Comparison of ENCODE assay signal across 11 cellular contexts in the genomic region with DNA sequence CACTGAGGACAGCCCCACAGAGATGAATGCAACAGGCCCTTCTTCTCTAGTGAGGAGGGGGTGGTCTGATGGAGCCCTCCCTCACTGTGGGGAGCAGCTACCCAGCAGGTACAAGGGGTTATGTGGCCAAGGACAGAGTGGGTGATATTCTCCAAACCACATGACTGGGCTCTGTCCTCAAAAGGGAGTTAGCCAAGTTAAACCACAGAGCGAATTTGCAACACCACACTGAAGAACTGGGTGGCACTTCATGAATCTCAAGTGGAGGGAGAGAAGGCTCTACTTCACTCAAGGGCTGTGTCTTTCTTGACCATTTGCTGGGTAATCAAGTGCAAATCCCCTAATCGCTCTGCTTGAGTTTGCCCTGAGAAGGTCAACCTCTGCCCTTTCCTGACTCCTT. TPM values are rescaled to one million over a fixed set of nuclear protein-coding genes. Genes with fewer than 3 reads are reported as not detected.
DNase-seq lines count a peak whose midpoint lies in the region; ATAC-seq, FAIRE-seq and TF ChIP-seq lines count a peak whose summit lies in the region.
"Had no signal": no experiment of that assay in that cellular context is flagged by ENCODE, and none has a peak within 500 bp of the region (broad histone marks: within the 10 kb centered on the region; RNA-seq: fewer than 3 reads in every experiment).

No MANE protein-coding gene starts in this region.

- H3K4me3 ChIP-seq in urinary bladder (ENCODE audit: low read depth, low read length), result no peak overlapping the region
- no peak overlapping the region for H3K4me3 ChIP-seq in kidney (ENCODE audit: low read length in 2 of 2)
- H3K4me3 ChIP-seq in SK-N-SH (ENCODE audit: low read depth in 2 of 2, low read length in 1 of 2), result no peak overlapping the region

- no peaks in the 10 kb centered on the region for H3K36me3 ChIP-seq in urinary bladder (ENCODE audit: insufficient read depth)
- H3K36me3 ChIP-seq in kidney (ENCODE audit: control insufficient read depth in 1 of 2, insufficient read depth in 2 of 2, low read length in 2 of 2), result peaks cover 2 to 3% of the 10 kb centered on the region in 2 donors
- no peaks in the 10 kb centered on the region for H3K36me3 ChIP-seq in SK-N-SH (replicated peaks in 1 of 2; ENCODE audit: control insufficient read depth in 1 of 2, insufficient read depth in 2 of 2, low read length in 1 of 2)

- FAIRE-seq in kidney (lab: Jason Lieb, UNC), result no peak

- no peak overlapping the region for H2AFZ ChIP-seq in SK-N-SH (ENCODE audit: low read depth)

- TF ChIP-seq CTCF in kidney (IDR thresholded peaks at IDR 0.05; ENCODE audit: borderline replicate concordance, extremely low read depth, insufficient read depth) (no peak), SK-N-SH (IDR thresholded peaks at IDR 0.05) (no peak)

- POLR2A ChIA-PET in T-cell (lab: Charles Lee) (no interaction called here), SK-N-SH (lab: Yijun Ruan, JAX) (interaction anchor here (0.5 kb wide), 1 partner anchor 13 kb away, joined by 5 read pairs; no protein-coding TSS in a partner anchor)

- H3K9me2 ChIP-seq in SK-N-SH, result no peaks in the 10 kb centered on the region

- no peak overlapping the region for H3K4me2 ChIP-seq in SK-N-SH

- intact Hi-C loops in kidney (cut with DNase I), result no loop called here

- DNase-seq in activated naive CD4-positive, alpha-beta T cell (lab: John Stamatoyannopoulos, UW), result no peak
- DNase-seq in T-cell, result no peak
- DNase-seq in immature natural killer cell, result peak in 2 of 3 donors; percentile 53 to 64
- no peak for DNase-seq in anterior cingulate cortex (lab: John Stamatoyannopoulos, UW)
- DNase-seq in kidney, result no peak
- no peak for DNase-seq in SK-N-SH
- DNase-seq: H9, Karpas-422, NCI-H2081 treated with DMSO at 0.1 percent for 48 hours had no signal

- H3F3A ChIP-seq in SK-N-SH (replicated peaks; ENCODE audit: insufficient read depth), result no peaks in the 10 kb centered on the region

- H3K9me3 ChIP-seq in kidney (ENCODE audit: control insufficient read depth in 1 of 2, low read length in 2 of 2) (peaks cover 0 to 8% of the 10 kb centered on the region in 2 donors), SK-N-SH (no peaks in the 10 kb centered on the region)

- 85% methylated on average over 2 of the region's 2 CpGs for WGBS in urinary bladder
- 70% methylated on average over 2 of the region's 2 CpGs for WGBS in SK-N-SH (ENCODE audit: low lambda C conversion rate)

- no peak for ATAC-seq in T-cell (replicated peaks in 1 of 4)

- H3K36me3 Mint-ChIP-seq in activated naive CD4-positive, alpha-beta T cell treated with anti-CD3 and anti-CD28 coated beads, Interleukin-2, amount 50 U/mL, for 24 hours, result peaks cover 10% of the 10 kb centered on the region
- peaks cover 34% of the 10 kb centered on the region for H3K36me3 Mint-ChIP-seq in T-cell
- peaks cover 18 to 28% (median 22%) of the 10 kb centered on the region in 3 donors for H3K36me3 Mint-ChIP-seq in immature natural killer cell

- no peaks in the 10 kb centered on the region for H3K9me3 Mint-ChIP-seq in activated naive CD4-positive, alpha-beta T cell treated with anti-CD3 and anti-CD28 coated beads, Interleukin-2, amount 50 U/mL, for 24 hours
- H3K9me3 Mint-ChIP-seq in T-cell, result peaks cover 0 to 4% (median 0%) of the 10 kb centered on the region in 3 donors
- no peaks in the 10 kb centered on the region for H3K9me3 Mint-ChIP-seq in immature natural killer cell

- H3K4me1 ChIP-seq in urinary bladder (ENCODE audit: insufficient read depth), result no peaks in the 10 kb centered on the region
- peaks cover 0 to 2% of the 10 kb centered on the region in 2 donors for H3K4me1 ChIP-seq in kidney (ENCODE audit: control insufficient read depth in 1 of 2, insufficient read depth in 1 of 2, low read depth in 1 of 2, low read length in 2 of 2)
- no peaks in the 10 kb centered on the region; a peak in 1 of 4 replicates for H3K4me1 ChIP-seq in SK-N-SH (ENCODE audit: control insufficient read depth in 1 of 2, insufficient read depth in 2 of 2, low read depth in 1 of 2, low read length in 1 of 2)

- CTCF ChIA-PET in T-cell (lab: Charles Lee) (no interaction called here), SK-N-SH (lab: Yijun Ruan, JAX) (no interaction called here)

- no peaks in the 10 kb centered on the region for H4K20me1 ChIP-seq in SK-N-SH (ENCODE audit: insufficient read depth)

- H3K27ac Mint-ChIP-seq in activated naive CD4-positive, alpha-beta T cell treated with anti-CD3 and anti-CD28 coated beads, Interleukin-2, amount 50 U/mL, for 24 hours, result peak overlapping the region; percentile 94
- H3K27ac Mint-ChIP-seq in T-cell, result peak overlapping the region; percentile 94 to 95
- peak overlapping the region; percentile 96 to 100 (median 99) for H3K27ac Mint-ChIP-seq in immature natural killer cell
- H3K27ac Mint-ChIP-seq: H9 had no signal

- H3K27ac ChIP-seq in urinary bladder (ENCODE audit: low read depth) (peak overlapping the region; percentile 31), kidney (ENCODE audit: low read depth in 2 of 2, low read length in 2 of 2) (no peak overlapping the region), SK-N-SH (ENCODE audit: low read depth in 2 of 2, low read length in 1 of 2) (no peak overlapping the region)

- no peaks in the 10 kb centered on the region for H3K79me2 ChIP-seq in SK-N-SH (ENCODE audit: insufficient read depth)

- TF ChIP-seq RAD21 in SK-N-SH (IDR thresholded peaks at IDR 0.05; ENCODE audit: low read length), result no peak

- TF ChIP-seq EP300 in SK-N-SH (IDR thresholded peaks at IDR 0.05; ENCODE audit: borderline replicate concordance in 1 of 2, low read depth in 1 of 2, low read length in 1 of 2), result no peak

- no peak overlapping the region for H3K9ac ChIP-seq in kidney (ENCODE audit: low read length in 2 of 2)
- no peak overlapping the region for H3K9ac ChIP-seq in SK-N-SH

- no peaks in the 10 kb centered on the region for H3K27me3 Mint-ChIP-seq in activated naive CD4-positive, alpha-beta T cell treated with anti-CD3 and anti-CD28 coated beads, Interleukin-2, amount 50 U/mL, for 24 hours
- H3K27me3 Mint-ChIP-seq in T-cell, result no peaks in the 10 kb centered on the region
- peaks cover 11 to 24% (median 21%) of the 10 kb centered on the region in 3 donors for H3K27me3 Mint-ChIP-seq in immature natural killer cell (ENCODE audit: low read depth in 3 of 3)

- peaks cover 79% of the 10 kb centered on the region for H3K4me1 Mint-ChIP-seq in activated naive CD4-positive, alpha-beta T cell treated with anti-CD3 and anti-CD28 coated beads, Interleukin-2, amount 50 U/mL, for 24 hours
- H3K4me1 Mint-ChIP-seq in T-cell, result peaks cover 70 to 84% (median 78%) of the 10 kb centered on the region in 3 donors
- H3K4me1 Mint-ChIP-seq in immature natural killer cell, result peaks cover 81 to 84% of the 10 kb centered on the region in 2 donors

- no peaks in the 10 kb centered on the region for H3K27me3 ChIP-seq in SK-N-SH (ENCODE audit: insufficient read depth)

- H3K4me3 Mint-ChIP-seq in activated naive CD4-positive, alpha-beta T cell treated with anti-CD3 and anti-CD28 coated beads, Interleukin-2, amount 50 U/mL, for 24 hours, result peak overlapping the region; percentile 30
- H3K4me3 Mint-ChIP-seq in T-cell (peak overlapping the region in 1 of 3 donors; percentile 75), immature natural killer cell (peak overlapping the region; percentile 81 to 95 (median 83))
- H3K4me3 Mint-ChIP-seq: H9 had no signal

TF ChIP-seq in SK-N-SH, 30 proteins besides CTCF, POLR2A, EP300 and RAD21:
- TF ChIP-seq RXRA (IDR thresholded peaks at IDR 0.05; ENCODE audit: borderline replicate concordance, low read depth), result no peak

RNA-seq across cellular contexts. Expression of a gene that starts 12.5 kb away (rescaled TPM):
- total RNA-seq in T-cell, result 10 to 100 TPM in 3 of 5 donors, 1 to 10 TPM in 2; 3.0 to 16.4 (median 10.0) TPM
- polyA plus RNA-seq in immature natural killer cell, result 10 to 100 TPM; 19.0 to 40.4 (median 22.4) TPM
- 1.7 TPM for total RNA-seq in urinary bladder
- 2.8 TPM for polyA plus RNA-seq in urinary bladder
- total RNA-seq in kidney, result 1.7 TPM
- polyA plus RNA-seq in kidney (ENCODE audit: insufficient read depth, low read depth, low replicate concordance), result 0.82 TPM
- polyA plus RNA-seq in SK-N-SH (2012; rRNA removed), result 0.18 and 0.62 TPM in 2 replicates
- polyA plus RNA-seq in SK-N-SH (2012; cell fraction: cytosol; rRNA removed), result 0.26 and 0.49 TPM in 2 replicates
- polyA plus RNA-seq in SK-N-SH (2012; cell fraction: nucleus; rRNA removed), result 0.63 and 1.2 TPM in 2 replicates

Comparison
In these comparisons a context has a peak if more than half of its experiments do, and no peak if none do; other contexts are left out.
1. DNase-seq: peak in immature natural killer cell (2 of 3); none in activated naive CD4-positive, alpha-beta T cell (0 of 4), T-cell (0 of 34), anterior cingulate cortex (0 of 58), kidney (single experiment) and SK-N-SH (single experiment).
2. Peak in every context shown above with its lines, with median percentiles within 50 percentile points of each other: H3K27ac Mint-ChIP-seq.